ENCODE assay signal across 8 cellular contexts in the genomic region with DNA sequence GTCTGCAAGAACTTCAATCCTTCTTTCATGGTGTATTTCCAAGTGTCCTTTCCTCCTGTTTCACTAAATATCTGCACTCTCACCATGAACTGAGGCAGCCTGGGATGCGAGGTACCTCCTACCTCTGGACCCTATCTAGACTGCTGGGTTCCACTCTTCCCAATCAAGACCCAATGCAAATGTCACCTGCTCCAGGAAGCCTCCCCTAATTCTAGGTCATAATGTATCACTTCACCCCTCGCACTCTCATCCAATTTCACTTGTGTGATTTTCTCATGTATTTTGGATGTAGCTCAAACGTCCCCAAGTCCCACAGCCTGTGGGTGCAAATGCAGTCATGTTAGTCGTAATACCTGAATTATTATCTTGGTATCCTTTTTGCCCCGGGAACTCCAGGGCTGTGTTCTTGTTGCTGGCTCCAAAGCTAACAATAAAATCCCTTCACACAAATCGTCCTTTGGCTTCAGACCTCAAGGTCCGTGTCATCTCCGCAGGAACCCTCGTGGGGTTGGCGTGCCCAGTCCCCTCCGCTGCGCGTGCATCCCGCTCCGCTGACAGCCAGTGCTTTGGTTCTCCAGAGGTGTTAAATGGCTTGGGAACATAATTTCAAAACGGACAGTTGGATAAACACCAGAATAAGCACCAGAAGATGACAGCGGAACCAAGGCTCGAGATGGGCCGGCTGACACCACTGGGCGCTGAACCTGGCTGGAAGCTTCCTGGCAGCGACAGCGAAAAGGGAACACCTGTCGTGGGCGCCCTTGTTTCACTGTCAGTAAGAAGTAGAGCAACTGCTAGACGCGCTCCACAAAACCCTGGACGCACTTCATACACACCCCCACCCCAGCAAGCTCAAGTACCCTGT. TPM values are rescaled to one million over a fixed set of nuclear protein-coding genes. Genes with fewer than 3 reads are reported as not detected.
DNase-seq lines count a peak whose midpoint lies in the region; ATAC-seq and TF ChIP-seq lines count a peak whose summit lies in the region.

No MANE protein-coding gene starts in this region.

- DNase-seq in GM23248 (no peak), T-cell (peak in 6 of 34 experiments; percentile 2 to 15 (median 8)), fibroblast of the aortic adventitia (ENCODE audit: low read depth) (no peak), sciatic nerve (ENCODE audit: low spot score) (no peak), foreskin keratinocyte (no peak), NCI-H2171 treated with DMSO at 0.1 percent for 48 hours (lab: John Stamatoyannopoulos, UW) (no peak), hippocampal formation (lab: John Stamatoyannopoulos, UW) (no peak), inferior parietal cortex (ENCODE audit: extremely low spot score) (no peak)

- H3K36me3 ChIP-seq in GM23248 (ENCODE audit: low read depth), result no peaks in the 10 kb centered on the region

- H3K4me3 ChIP-seq in GM23248 (peak overlapping the region; percentile 82), fibroblast of the aortic adventitia (ENCODE audit: low read depth, low read length) (peak overlapping the region; percentile 63)

- no peaks in the 10 kb centered on the region for H3K27me3 ChIP-seq in GM23248 (replicated peaks; ENCODE audit: insufficient read depth)
- no peaks in the 10 kb centered on the region for H3K27me3 ChIP-seq in foreskin keratinocyte

- TF ChIP-seq CTCF in fibroblast of the aortic adventitia (IDR thresholded peaks at IDR 0.05; ENCODE audit: insufficient read depth, low read length) (no peak), foreskin keratinocyte (conservative IDR thresholded peaks at IDR 0.05) (no peak)

- no peaks in the 10 kb centered on the region for H3K9me3 ChIP-seq in GM23248 (ENCODE audit: low read depth)

- peak overlapping the region; percentile 53 to 75 for H3K27ac Mint-ChIP-seq in T-cell

- peaks cover 68 to 75% (median 72%) of the 10 kb centered on the region in 3 donors for H3K4me1 Mint-ChIP-seq in T-cell

- H3K9me2 ChIP-seq in GM23248 (ENCODE audit: insufficient read depth), result no peaks in the 10 kb centered on the region

- no peaks in the 10 kb centered on the region for H3K27me3 Mint-ChIP-seq in T-cell

- CTCF ChIA-PET in T-cell (lab: Charles Lee), result interaction anchor here (1.0 to 1.2 kb wide), 2 partner anchors 210 to 414 kb away, joined by 3 read pairs; no protein-coding TSS in a partner anchor

- H3K4me1 ChIP-seq in GM23248 (ENCODE audit: insufficient read depth) (peaks cover 25% of the 10 kb centered on the region), foreskin keratinocyte (peaks cover 25% of the 10 kb centered on the region)

- in situ Hi-C loops in GM23248 (cut with MboI), result no loop called here

- H3K36me3 Mint-ChIP-seq in T-cell, result no peaks in the 10 kb centered on the region

- H3K9ac ChIP-seq in GM23248, result peak overlapping the region; percentile 93

- peak overlapping the region; percentile 55 to 87 (median 71) for H3K4me3 Mint-ChIP-seq in T-cell

- peaks cover 12% of the 10 kb centered on the region for H4K20me1 ChIP-seq in GM23248 (ENCODE audit: insufficient read depth)

- H2AFZ ChIP-seq in GM23248, result peak overlapping the region; percentile 71

- no peak overlapping the region for H3K27ac ChIP-seq in GM23248
- H3K27ac ChIP-seq in foreskin keratinocyte, result no peak overlapping the region

- no peak for ATAC-seq in T-cell (replicated peaks in 1 of 4)
- peak; percentile 2 for ATAC-seq in sciatic nerve
- no peak for ATAC-seq in foreskin keratinocyte

- H3K9me3 Mint-ChIP-seq in T-cell, result peaks cover 0 to 5% (median 0%) of the 10 kb centered on the region in 3 donors

- POLR2A ChIA-PET in T-cell (lab: Charles Lee), result interaction anchor here (0.6 kb wide), 3 partner anchors 18 to 257 kb away, joined by 3 read pairs; no protein-coding TSS in a partner anchor

- H3F3A ChIP-seq in GM23248 (ENCODE audit: insufficient read depth), result peaks cover 32% of the 10 kb centered on the region

- intact Hi-C loops in sciatic nerve (cut with DNase I), result no loop called here

- WGBS in GM23248 (ENCODE audit: low coverage in 1 of 2, low lambda C conversion rate in 2 of 2, missing lambda C conversion rate in 2 of 2), 2 experiments, result 72 to 73% methylated on average over 24 to 27 of the region's 27 CpGs

- H3K79me2 ChIP-seq in GM23248 (ENCODE audit: insufficient read depth), result peaks cover 36% of the 10 kb centered on the region

- peak overlapping the region; percentile 67 for H3K4me2 ChIP-seq in GM23248 (ENCODE audit: unreplicated experiment)

RNA-seq across cellular contexts. Expression of gene BACH1, which starts 1.0 kb away (rescaled TPM):
- 52.4 and 52.7 TPM in 2 replicates for total RNA-seq in GM23248 (2014; rRNA removed; shearing (Covaris generic))
- polyA plus RNA-seq in GM23248 (2016; fragmentation: Nextera tagmentation; extraction: Ambion mirVana) (22.9 and 23.9 TPM in 2 replicates), foreskin keratinocyte (6.1 and 7.4 TPM in 2 replicates)
- total RNA-seq in T-cell (10 to 100 TPM; 42.9 to 54.8 (median 52.8) TPM), fibroblast of the aortic adventitia (ENCODE audit: low replicate concordance) (81.3 and 86.9 TPM in 2 replicates), sciatic nerve (94.7 TPM), foreskin keratinocyte (45.6 and 46.9 TPM in 2 replicates)
